Comparison of ENCODE assay signal across 1 cellular context in genomic region chr12:40238221-40238902, GRCh38.
A peak's percentile ranks its signal among the peaks of the same experiment; 100 is the strongest.
TF ChIP-seq lines count a peak whose summit lies in the region.

No MANE protein-coding gene starts in this region.

TF ChIP-seq in HEK293, 187 proteins besides CTCF, POLR2A, EP300 and RAD21 (continued from another document and continues in another):
- TF ChIP-seq ZNF473 (tag by site-specific recombination; IDR thresholded peaks at IDR 0.05) (no peak), ZNF148 (tag by site-specific recombination; IDR thresholded peaks at IDR 0.05; ENCODE audit: borderline replicate concordance) (no peak), ZNF510 (tag by site-specific recombination; IDR thresholded peaks at IDR 0.05; ENCODE audit: insufficient replicate concordance) (no peak), ZNF585B (tag by site-specific recombination; IDR thresholded peaks at IDR 0.05) (no peak), SETDB1 (IDR thresholded peaks at IDR 0.05; ENCODE audit: insufficient read length, low read length) (no peak), ZNF558 (tag by site-specific recombination; IDR thresholded peaks at IDR 0.05) (no peak), GLI2 (tag by site-specific recombination; IDR thresholded peaks at IDR 0.05; ENCODE audit: borderline replicate concordance, low read depth) (no peak), ZNF133 (tag by site-specific recombination; IDR thresholded peaks at IDR 0.05) (no peak), ZSCAN16 (tag by site-specific recombination; IDR thresholded peaks at IDR 0.05) (no peak), ZNF426 (tag by site-specific recombination; IDR thresholded peaks at IDR 0.05) (no peak), ZNF16 (tag by site-specific recombination; IDR thresholded peaks at IDR 0.05; ENCODE audit: low read depth) (no peak), KLF8 (tag by site-specific recombination; IDR thresholded peaks at IDR 0.05) (no peak), ZNF664 (tag by site-specific recombination; IDR thresholded peaks at IDR 0.05) (no peak), ZNF121 (tag by site-specific recombination; IDR thresholded peaks at IDR 0.05) (no peak), ZSCAN4 (tag by site-specific recombination; IDR thresholded peaks at IDR 0.05) (no peak), PRDM1 (tag by site-specific recombination; IDR thresholded peaks at IDR 0.05) (no peak), ZBTB7A (tag by site-specific recombination; IDR thresholded peaks at IDR 0.05; ENCODE audit: low read depth) (no peak), ZNF843 (tag by site-specific recombination; IDR thresholded peaks at IDR 0.05) (peak; percentile 52; the same call in 1 of the 2 replicates), TCF7L2 (IDR thresholded peaks at IDR 0.05; ENCODE audit: borderline replicate concordance, low read depth, low read length) (peak; percentile 67; the same call in 1 of the 2 replicates), ZNF18 (tag by site-specific recombination; IDR thresholded peaks at IDR 0.05) (0 out of 2 replicates have a peak, but pooled peaks have one; percentile 12), BCL11A (tag by site-specific recombination; IDR thresholded peaks at IDR 0.05; ENCODE audit: low read depth) (no peak), ZBTB48 (tag by site-specific recombination; IDR thresholded peaks at IDR 0.05) (no peak), ZNF37A (tag by site-specific recombination; IDR thresholded peaks at IDR 0.05) (no peak), KLF16 (tag by site-specific recombination; IDR thresholded peaks at IDR 0.05) (no peak), TRIM28 (IDR thresholded peaks at IDR 0.05; ENCODE audit: borderline replicate concordance, low read length) (peak; percentile 30; the same call in 1 of the 2 replicates), ZBTB11 (tag by site-specific recombination; conservative IDR thresholded peaks at IDR 0.05; ENCODE audit: low read depth) (no peak), PRDM6 (tag by site-specific recombination; IDR thresholded peaks at IDR 0.05) (peak; percentile 73), ZFP69B (tag by site-specific recombination; IDR thresholded peaks at IDR 0.05) (no peak), ZNF792 (tag by site-specific recombination; IDR thresholded peaks at IDR 0.05) (no peak), PRDM2 (tag by site-specific recombination; IDR thresholded peaks at IDR 0.05; ENCODE audit: borderline replicate concordance) (no peak), ZNF704 (tag by site-specific recombination; IDR thresholded peaks at IDR 0.05) (no peak), HOXD13 (CRISPR knock-in tag; IDR thresholded peaks at IDR 0.05; ENCODE audit: borderline replicate concordance) (no peak), SP7 (tag by site-specific recombination; IDR thresholded peaks at IDR 0.05) (peak; percentile 89), ZNF394 (tag by site-specific recombination; IDR thresholded peaks at IDR 0.05; ENCODE audit: borderline replicate concordance) (no peak), ZNF501 (tag by site-specific recombination; IDR thresholded peaks at IDR 0.05) (no peak), ZBTB20 (tag by site-specific recombination; IDR thresholded peaks at IDR 0.05) (no peak), ZNF223 (tag by site-specific recombination; IDR thresholded peaks at IDR 0.05) (no peak), ZNF239 (tag by site-specific recombination; IDR thresholded peaks at IDR 0.05) (no peak), ELK4 (IDR thresholded peaks at IDR 0.05; ENCODE audit: borderline replicate concordance, low read depth, low read length) (no peak), ZBTB8A (tag by site-specific recombination; IDR thresholded peaks at IDR 0.05) (no peak), ZNF596 (tag by site-specific recombination; IDR thresholded peaks at IDR 0.05) (no peak), ZNF280C (tag by site-specific recombination; IDR thresholded peaks at IDR 0.05) (no peak)
